Comparison of ENCODE assay signal across 1 cellular context in the genomic region with DNA sequence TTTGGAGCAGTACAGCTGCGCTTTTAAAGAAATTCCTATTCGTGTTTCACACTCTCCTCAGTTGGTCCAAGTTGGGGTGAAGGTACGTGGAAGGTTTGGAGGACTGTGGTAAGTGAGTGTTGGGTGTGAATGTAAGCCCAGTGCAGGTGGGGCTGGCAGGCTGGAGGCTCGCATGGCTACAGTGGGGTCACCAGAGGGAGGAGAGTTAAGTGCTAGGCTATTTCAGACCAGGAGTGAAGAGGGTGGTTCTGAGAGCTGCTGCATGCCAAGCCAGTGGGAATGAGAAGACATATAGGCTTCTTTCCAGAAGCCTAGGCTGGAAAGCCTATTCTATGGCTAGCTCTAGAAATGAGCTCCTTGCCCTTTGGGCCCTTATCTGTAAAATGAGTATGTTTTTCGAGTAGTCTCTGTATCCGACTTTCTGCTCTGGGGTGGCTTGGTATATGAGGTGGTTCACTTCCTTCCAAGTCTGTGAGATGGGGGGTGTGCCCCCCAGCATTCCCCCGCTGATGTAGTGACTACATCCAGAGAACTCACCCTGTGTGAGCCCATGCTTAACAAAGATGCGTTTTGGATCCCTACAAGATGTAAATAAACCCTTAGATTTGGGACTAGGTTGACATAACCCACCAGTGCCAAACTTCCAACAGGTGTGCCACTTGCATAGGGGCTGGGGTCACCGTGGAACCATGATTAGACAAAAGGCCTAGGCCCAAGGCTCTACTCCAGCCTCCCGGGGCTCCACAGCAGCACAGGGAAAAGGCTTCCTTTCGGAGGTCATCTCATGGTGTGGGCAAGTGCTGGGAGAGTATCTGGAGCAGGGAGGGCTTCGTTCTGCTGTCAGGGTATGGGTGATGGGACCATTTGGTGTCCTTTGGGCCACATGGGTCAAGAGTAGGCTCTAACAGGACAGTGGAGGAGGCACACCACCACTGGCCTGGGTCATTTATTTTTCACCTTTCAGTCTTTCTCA.
TF ChIP-seq lines count a peak whose summit lies in the region.

No MANE protein-coding gene starts in this region.

TF ChIP-seq in HCT116, 20 proteins besides CTCF, POLR2A, EP300 and RAD21:
- TF ChIP-seq TCF7L2 (IDR thresholded peaks at IDR 0.05; ENCODE audit: borderline replicate concordance, extremely low read depth, insufficient read depth, insufficient read length) (no peak), JUND (IDR thresholded peaks at IDR 0.05) (no peak), EZH2phosphoT487 (IDR thresholded peaks at IDR 0.05; ENCODE audit: borderline replicate concordance) (no peak), SRF (IDR thresholded peaks at IDR 0.05; ENCODE audit: low read depth) (no peak), YY1 (IDR thresholded peaks at IDR 0.05; ENCODE audit: extremely low read depth, insufficient replicate concordance, low read depth, low read length) (no peak), EGR1 (IDR thresholded peaks at IDR 0.05; ENCODE audit: low read depth) (no peak), ZNF274 (IDR thresholded peaks at IDR 0.05; ENCODE audit: low read depth, low read length) (no peak), EZH2 (IDR thresholded peaks at IDR 0.05) (no peak), ELF1 (IDR thresholded peaks at IDR 0.05; ENCODE audit: borderline replicate concordance, low read depth) (no peak), FOSL1 (IDR thresholded peaks at IDR 0.05; ENCODE audit: low read depth) (no peak), ZFX (IDR thresholded peaks at IDR 0.05) (no peak)
- TF ChIP-seq, protein P1, sequence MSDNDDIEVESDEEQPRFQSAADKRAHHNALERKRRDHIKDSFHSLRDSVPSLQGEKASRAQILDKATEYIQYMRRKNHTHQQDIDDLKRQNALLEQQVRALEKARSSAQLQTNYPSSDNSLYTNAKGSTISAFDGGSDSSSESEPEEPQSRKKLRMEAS (IDR thresholded peaks at IDR 0.05) = no peak
- TF ChIP-seq, protein P2, sequence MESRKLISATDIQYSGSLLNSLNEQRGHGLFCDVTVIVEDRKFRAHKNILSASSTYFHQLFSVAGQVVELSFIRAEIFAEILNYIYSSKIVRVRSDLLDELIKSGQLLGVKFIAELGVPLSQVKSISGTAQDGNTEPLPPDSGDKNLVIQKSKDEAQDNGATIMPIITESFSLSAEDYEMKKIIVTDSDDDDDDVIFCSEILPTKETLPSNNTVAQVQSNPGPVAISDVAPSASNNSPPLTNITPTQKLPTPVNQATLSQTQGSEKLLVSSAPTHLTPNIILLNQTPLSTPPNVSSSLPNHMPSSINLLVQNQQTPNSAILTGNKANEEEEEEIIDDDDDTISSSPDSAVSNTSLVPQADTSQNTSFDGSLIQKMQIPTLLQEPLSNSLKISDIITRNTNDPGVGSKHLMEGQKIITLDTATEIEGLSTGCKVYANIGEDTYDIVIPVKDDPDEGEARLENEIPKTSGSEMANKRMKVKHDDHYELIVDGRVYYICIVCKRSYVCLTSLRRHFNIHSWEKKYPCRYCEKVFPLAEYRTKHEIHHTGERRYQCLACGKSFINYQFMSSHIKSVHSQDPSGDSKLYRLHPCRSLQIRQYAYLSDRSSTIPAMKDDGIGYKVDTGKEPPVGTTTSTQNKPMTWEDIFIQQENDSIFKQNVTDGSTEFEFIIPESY (IDR thresholded peaks at IDR 0.05; ENCODE audit: extremely low read depth, insufficient replicate concordance, low read length) = no peak
